In the genomic region with DNA sequence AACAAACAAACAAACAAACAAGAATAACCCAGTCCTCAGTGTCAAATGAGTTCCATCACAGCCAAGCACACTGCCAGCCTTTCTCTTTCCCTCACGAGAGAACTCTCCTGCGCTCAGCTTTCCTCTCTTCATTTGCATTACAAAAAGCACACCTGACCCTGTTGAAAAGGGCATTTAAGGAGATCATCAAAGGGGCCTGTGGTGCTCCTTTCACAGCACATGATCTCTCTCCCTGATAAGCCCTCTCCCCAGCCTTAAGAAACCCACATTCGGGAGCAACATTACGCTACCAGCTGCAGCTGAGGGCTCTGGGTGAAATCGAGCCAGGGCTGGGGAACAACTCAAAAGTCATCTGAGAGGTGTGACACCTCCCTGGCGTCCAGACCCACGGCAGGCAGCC, we compare ENCODE assay signal across 17 cellular contexts.
DNase-seq lines count a peak whose midpoint lies in the region; ATAC-seq and TF ChIP-seq lines count a peak whose summit lies in the region.
"Had no signal": no experiment of that assay in that cellular context is flagged by ENCODE, and none has a peak within 500 bp of the region (broad histone marks: within the 10 kb centered on the region; RNA-seq: fewer than 3 reads in every experiment).

No MANE protein-coding gene starts in this region.

- WGBS in endodermal cell (ENCODE audit: insufficient coverage in 1 of 2, insufficient read length in 1 of 2), 2 experiments = 0 to 21% methylated on average over 1 to 7 of the region's 7 CpGs
- no CpG with 5 or more reads among the region's 7 CpGs for WGBS in neuronal stem cell (ENCODE audit: extremely low coverage in 2 of 2, insufficient read length in 2 of 2, insufficient replicate concordance in 1 of 2), 2 donors

- H4K20me1 ChIP-seq in KMS-11 (ENCODE audit: insufficient read depth) = no peaks in the 10 kb centered on the region

- H3K18ac ChIP-seq in neuronal stem cell (ENCODE audit: low read length) = no peak overlapping the region

- H3K4me1 ChIP-seq in KMS-11 (ENCODE audit: low read depth, poor library complexity, severe bottlenecking) = peaks cover 76% of the 10 kb centered on the region
- no peaks in the 10 kb centered on the region for H3K4me1 ChIP-seq in endodermal cell (ENCODE audit: control insufficient read depth, insufficient read depth, low read length)
- peaks cover 5 to 6% of the 10 kb centered on the region in 2 donors for H3K4me1 ChIP-seq in neuronal stem cell (ENCODE audit: control insufficient read depth in 2 of 2, insufficient read depth in 1 of 2, low read depth in 1 of 2, low read length in 2 of 2)
- H3K4me1 ChIP-seq: body of pancreas had no signal

- no peak overlapping the region for H2AFZ ChIP-seq in KMS-11 (ENCODE audit: low read depth)
- no peak overlapping the region for H2AFZ ChIP-seq in neuronal stem cell (ENCODE audit: low read length)

- H3K79me1 ChIP-seq in neuronal stem cell (ENCODE audit: low read depth, low read length) = no peaks in the 10 kb centered on the region

- H3K9me3 ChIP-seq in endodermal cell (ENCODE audit: control insufficient read depth, low read length) (peaks cover 42% of the 10 kb centered on the region), neuronal stem cell (replicated peaks in 1 of 2; ENCODE audit: control insufficient read depth in 2 of 2, insufficient read depth in 1 of 2, low read depth in 1 of 2, low read length in 2 of 2) (peaks cover 3 to 21% of the 10 kb centered on the region in 2 donors)

- H3K27me3 ChIP-seq in KMS-11 (ENCODE audit: insufficient read depth, low read depth) = no peaks in the 10 kb centered on the region
- peaks cover 26% of the 10 kb centered on the region for H3K27me3 ChIP-seq in endodermal cell (ENCODE audit: control insufficient read depth, insufficient read depth, low read length, poor library complexity, severe bottlenecking)
- no peaks in the 10 kb centered on the region for H3K27me3 ChIP-seq in neuronal stem cell (ENCODE audit: control insufficient read depth in 3 of 3, insufficient read depth in 3 of 3, low read depth in 1 of 3, low read length in 3 of 3)
- H3K27me3 ChIP-seq: body of pancreas had no signal

- H2BK12ac ChIP-seq in neuronal stem cell (ENCODE audit: low read length) = no peak overlapping the region

- H3K4me2 ChIP-seq in KMS-11 = peak overlapping the region; percentile 59
- no peak overlapping the region for H3K4me2 ChIP-seq in neuronal stem cell (ENCODE audit: insufficient read depth, low read length, poor library complexity, severe bottlenecking)

- H3K27ac ChIP-seq in KMS-11 = peak overlapping the region; percentile 79
- H3K27ac ChIP-seq in endodermal cell (ENCODE audit: low read depth, low read length) = no peak overlapping the region
- H3K27ac ChIP-seq in neuronal stem cell (replicated peaks; ENCODE audit: low read length) = no peak overlapping the region
- H3K27ac ChIP-seq: body of pancreas, coronary artery, WERI-Rb-1 had no signal

- DNase-seq in endodermal cell (peak; percentile 88), neuronal stem cell (ENCODE audit: low spot score) (peak; percentile 48)
- DNase-seq: body of pancreas; naive thymus-derived CD4-positive, alpha-beta T cell; NCI-H2029; NCI-H510A treated with DMSO at 0.1 percent for 48 hours; Right ventricle myocardium superior; stimulated activated CD4-positive, alpha-beta T cell treated with anti-CD3 and anti-CD28 coated beads, Interleukin-2, amount 100 ng/mL, for 24 hours; T-helper 1 cell; WERI-Rb-1 had no signal

- peak; percentile 64 for TF ChIP-seq POLR2A in GM18505 (IDR thresholded peaks at IDR 0.05; ENCODE audit: borderline replicate concordance, extremely low read depth, insufficient read depth, insufficient read length)

- H3K23ac ChIP-seq in neuronal stem cell (ENCODE audit: low read depth, low read length, poor library complexity) = no peak overlapping the region

- H3K4me3 Mint-ChIP-seq in endodermal cell = no peak overlapping the region
- H3K4me3 Mint-ChIP-seq: activated naive CD8-positive, alpha-beta T cell; naive thymus-derived CD4-positive, alpha-beta T cell had no signal

- H3K36me3 ChIP-seq in KMS-11 (ENCODE audit: insufficient read depth) (no peaks in the 10 kb centered on the region), endodermal cell (ENCODE audit: control insufficient read depth, insufficient read depth, low read length) (no peaks in the 10 kb centered on the region), neuronal stem cell (replicated peaks in 1 of 2; ENCODE audit: control insufficient read depth in 2 of 2, insufficient read depth in 2 of 2, low read length in 2 of 2) (no peaks in the 10 kb centered on the region)
- H3K36me3 ChIP-seq: WERI-Rb-1 had no signal

- no peak overlapping the region for H3K4ac ChIP-seq in neuronal stem cell (ENCODE audit: low read length)

- no peak overlapping the region for H2BK5ac ChIP-seq in neuronal stem cell (ENCODE audit: low read length)

- no peak overlapping the region for H3K4me3 ChIP-seq in KMS-11 (IDR thresholded peaks at IDR 0.05; ENCODE audit: insufficient read depth, low read depth, low read length)
- no peak overlapping the region for H3K4me3 ChIP-seq in endodermal cell (ENCODE audit: low read length)
- H3K4me3 ChIP-seq in neuronal stem cell (ENCODE audit: low read length in 2 of 2) = no peak overlapping the region
- H3K4me3 ChIP-seq: body of pancreas, coronary artery had no signal

- H3K79me2 ChIP-seq in KMS-11 (ENCODE audit: insufficient read depth, low read depth) = no peaks in the 10 kb centered on the region

- H3K9me3 Mint-ChIP-seq in endodermal cell = peaks cover 38% of the 10 kb centered on the region

- no peak overlapping the region for H3K9ac ChIP-seq in KMS-11
- no peak overlapping the region for H3K9ac ChIP-seq in endodermal cell (ENCODE audit: extremely low read depth, low read length, poor library complexity, severe bottlenecking)
- H3K9ac ChIP-seq in neuronal stem cell (ENCODE audit: low read depth, low read length, poor library complexity) = no peak overlapping the region

- H4K91ac ChIP-seq in neuronal stem cell (ENCODE audit: low read depth, low read length, poor library complexity) = no peak overlapping the region

- no peak for ATAC-seq in GM18505 (IDR thresholded peaks at IDR 0.05; ENCODE audit: unreplicated experiment)
- no peak for ATAC-seq in GM21526 (IDR thresholded peaks at IDR 0.05; ENCODE audit: low FRiP score, unreplicated experiment)
- ATAC-seq in HG02623 (IDR thresholded peaks at IDR 0.05; ENCODE audit: unreplicated experiment) = no peak
- no peak for ATAC-seq in HG02571 (IDR thresholded peaks at IDR 0.05; ENCODE audit: unreplicated experiment)
- ATAC-seq: body of pancreas; naive thymus-derived CD4-positive, alpha-beta T cell had no signal

- H3K4me1 Mint-ChIP-seq in endodermal cell = no peaks in the 10 kb centered on the region

- H3K27me3 Mint-ChIP-seq in endodermal cell (ENCODE audit: insufficient read depth) = peaks cover 37% of the 10 kb centered on the region

- TF ChIP-seq CTCF in KMS-11 (conservative IDR thresholded peaks at IDR 0.05; ENCODE audit: low read depth, low read length) (no peak), endodermal cell (conservative IDR thresholded peaks at IDR 0.05) (no peak)

- H2AK5ac ChIP-seq in neuronal stem cell (ENCODE audit: low read depth, low read length) = no peak overlapping the region

- H3K14ac ChIP-seq in neuronal stem cell (ENCODE audit: low read length) = no peak overlapping the region

- no peak overlapping the region for H2BK15ac ChIP-seq in neuronal stem cell (ENCODE audit: low read length)

- no peaks in the 10 kb centered on the region for H3K36me3 Mint-ChIP-seq in endodermal cell (ENCODE audit: low read depth)

- no peak overlapping the region for H3K27ac Mint-ChIP-seq in endodermal cell
- H3K27ac Mint-ChIP-seq: activated naive CD8-positive, alpha-beta T cell had no signal

- no peak overlapping the region for H4K8ac ChIP-seq in neuronal stem cell (ENCODE audit: low read depth, low read length)

- no peak overlapping the region for H2BK120ac ChIP-seq in neuronal stem cell (ENCODE audit: low read depth, low read length)
